1 cellular context compared by ENCODE assay signal in genomic region chr17:57855391-57856035, GRCh38.
TF ChIP-seq lines count a peak whose summit lies in the region.

No MANE protein-coding gene starts in this region.

TF ChIP-seq in K562, 482 proteins besides CTCF, POLR2A, EP300 and RAD21:
- TF ChIP-seq TEAD4 (IDR thresholded peaks at IDR 0.05; ENCODE audit: low read length): 0 out of 2 replicates have a peak, but pooled peaks have one; percentile 1
- no peak for TF ChIP-seq TEAD4 (CRISPR knock-in tag; IDR thresholded peaks at IDR 0.05; ENCODE audit: borderline replicate concordance)
- no peak for TF ChIP-seq PRPF4 (IDR thresholded peaks at IDR 0.05; ENCODE audit: insufficient read depth, low read depth, low read length, poor library complexity, severe bottlenecking)
